In genomic region chr4:65310586-65310985, GRCh38 we compare ENCODE assay signal across 36 cellular contexts.
"Had no signal": no experiment of that assay in that cellular context is flagged by ENCODE, and none has a peak within 500 bp of the region (broad histone marks: within the 10 kb centered on the region; RNA-seq: fewer than 3 reads in every experiment).

No MANE protein-coding gene starts in this region.

- H3K9me3 ChIP-seq: ascending aorta, body of pancreas, breast epithelium had no signal

- H3K27ac ChIP-seq: ascending aorta, body of pancreas, brain microvascular endothelial cell, breast epithelium, VCaP had no signal

- H3K4me3 ChIP-seq: ascending aorta, body of pancreas, breast epithelium had no signal

- H3K4me3 Mint-ChIP-seq: activated B cell treated with CpG ODN at 0.5 μM for 24 hours; activated CD4-positive, alpha-beta memory T cell treated with anti-CD3 and anti-CD28 coated beads for 36 hours; activated CD4-positive, alpha-beta T cell treated with anti-CD3 and anti-CD28 coated beads, Interleukin-2, amount 10 ng/mL, durations not matched to agents 24 days and 14 days; activated CD8-positive, alpha-beta T cell treated with anti-CD3 and anti-CD28 coated beads for 36 hours; activated naive CD4-positive, alpha-beta T cell treated with anti-CD3 and anti-CD28 coated beads, Interleukin-2, amount 10 ng/mL, durations not matched to agents 7 days and 5 days; activated naive CD4-positive, alpha-beta T cell treated with anti-CD3 and anti-CD28 coated beads, Interleukin-2, amount 50 U/mL, for 24 hours; activated naive CD8-positive, alpha-beta T cell; activated naive CD8-positive, alpha-beta T cell treated with anti-CD3 and anti-CD28 coated beads, Interleukin-2, amount 10 ng/mL, durations not matched to agents 7 days and 5 days; activated naive CD8-positive, alpha-beta T cell treated with anti-CD3 and anti-CD28 coated beads, Interleukin-2, amount 50 U/mL, for 24 hours; activated T-cell treated with anti-CD3 and anti-CD28 coated beads, Interleukin-2, amount 50 U/mL, for 4 hours; activated T-cell treated with anti-CD3 and anti-CD28 coated beads, Interleukin-2, amount 50 U/mL, for 72 hours; activated T-helper 1 cell treated with anti-CD3 and anti-CD28 coated beads, Interleukin-12 subunit alpha, Interleukin-12 subunit beta, Interleukin-2, Interleukin-4 antibody, amounts not matched to agents 30 ng/mL and 10 ng/mL and 1 ng/mL, durations not matched to agents 14 hours and 24 hours and 36 hours; activated T-helper 17 cell treated with anti-CD3 and anti-CD28 coated beads, Interleukin-2, amount 50 U/mL, for 72 hours; T-helper 1 cell treated with Interleukin-12 subunit alpha and Interleukin-12 subunit beta and Interleukin-4 antibody, amounts not matched to agents 30 μg/mL and 1 μg/mL, for 36 hours; T-helper 2 cell treated with Interferon-gamma antibody and Interleukin-4, amounts not matched to agents 5 μg/mL and 100 μg/mL, for 36 hours had no signal

- H3K27ac Mint-ChIP-seq: activated B cell treated with CpG ODN at 0.5 μM for 24 hours; activated CD4-positive, alpha-beta memory T cell treated with anti-CD3 and anti-CD28 coated beads for 36 hours; activated CD4-positive, alpha-beta T cell treated with anti-CD3 and anti-CD28 coated beads, Interleukin-2, amount 10 ng/mL, durations not matched to agents 24 days and 14 days; activated CD8-positive, alpha-beta T cell treated with anti-CD3 and anti-CD28 coated beads for 36 hours; activated naive CD4-positive, alpha-beta T cell treated with anti-CD3 and anti-CD28 coated beads, Interleukin-2, amount 10 ng/mL, durations not matched to agents 7 days and 5 days; activated naive CD4-positive, alpha-beta T cell treated with anti-CD3 and anti-CD28 coated beads, Interleukin-2, amount 50 U/mL, for 24 hours; activated naive CD8-positive, alpha-beta T cell; activated naive CD8-positive, alpha-beta T cell treated with anti-CD3 and anti-CD28 coated beads, Interleukin-2, amount 10 ng/mL, durations not matched to agents 7 days and 5 days; activated naive CD8-positive, alpha-beta T cell treated with anti-CD3 and anti-CD28 coated beads, Interleukin-2, amount 50 U/mL, for 24 hours; activated T-cell treated with anti-CD3 and anti-CD28 coated beads, Interleukin-2, amount 50 U/mL, for 72 hours; activated T-helper 1 cell treated with anti-CD3 and anti-CD28 coated beads, Interleukin-12 subunit alpha, Interleukin-12 subunit beta, Interleukin-2, Interleukin-4 antibody, amounts not matched to agents 30 ng/mL and 10 ng/mL and 1 ng/mL, durations not matched to agents 14 hours and 24 hours and 36 hours; activated T-helper 17 cell treated with anti-CD3 and anti-CD28 coated beads, Interleukin-2, amount 50 U/mL, for 72 hours; T-helper 1 cell treated with Interleukin-12 subunit alpha and Interleukin-12 subunit beta and Interleukin-4 antibody, amounts not matched to agents 30 μg/mL and 1 μg/mL, for 36 hours; T-helper 2 cell treated with Interferon-gamma antibody and Interleukin-4, amounts not matched to agents 5 μg/mL and 100 μg/mL, for 36 hours had no signal

- H3K36me3 ChIP-seq: ascending aorta, brain microvascular endothelial cell, breast epithelium had no signal

- H3K36me3 Mint-ChIP-seq: activated CD4-positive, alpha-beta memory T cell treated with anti-CD3 and anti-CD28 coated beads for 36 hours; activated naive CD4-positive, alpha-beta T cell treated with anti-CD3 and anti-CD28 coated beads, Interleukin-2, amount 10 ng/mL, durations not matched to agents 7 days and 5 days; activated naive CD4-positive, alpha-beta T cell treated with anti-CD3 and anti-CD28 coated beads, Interleukin-2, amount 50 U/mL, for 24 hours; activated naive CD8-positive, alpha-beta T cell; activated naive CD8-positive, alpha-beta T cell treated with anti-CD3 and anti-CD28 coated beads, Interleukin-2, amount 10 ng/mL, durations not matched to agents 7 days and 5 days had no signal

- H3K4me1 ChIP-seq: ascending aorta, body of pancreas, breast epithelium had no signal

- H3K9me3 Mint-ChIP-seq: activated B cell treated with CpG ODN at 0.5 μM for 24 hours; activated CD4-positive, alpha-beta T cell treated with anti-CD3 and anti-CD28 coated beads, Interleukin-2, amount 10 ng/mL, durations not matched to agents 24 days and 14 days; activated naive CD8-positive, alpha-beta T cell treated with anti-CD3 and anti-CD28 coated beads, Interleukin-2, amount 10 ng/mL, durations not matched to agents 7 days and 5 days; activated T-helper 1 cell treated with anti-CD3 and anti-CD28 coated beads, Interleukin-12 subunit alpha, Interleukin-12 subunit beta, Interleukin-2, Interleukin-4 antibody, amounts not matched to agents 30 ng/mL and 10 ng/mL and 1 ng/mL, durations not matched to agents 14 hours and 24 hours and 36 hours; T-helper 1 cell treated with Interleukin-12 subunit alpha and Interleukin-12 subunit beta and Interleukin-4 antibody, amounts not matched to agents 30 μg/mL and 1 μg/mL, for 36 hours had no signal

- DNase-seq: activated B cell treated with CpG ODN at 0.5 μM for 24 hours; activated CD4-positive, alpha-beta memory T cell treated with anti-CD3 and anti-CD28 coated beads for 36 hours; activated CD4-positive, alpha-beta T cell treated with anti-CD3 and anti-CD28 coated beads for 4 hours; activated CD4-positive, alpha-beta T cell treated with anti-CD3 and anti-CD28 coated beads, Interleukin-2, amount 10 ng/mL, durations not matched to agents 24 days and 14 days; activated CD4-positive, alpha-beta T cell treated with anti-CD3 and anti-CD28 coated beads, Interleukin-2, amount 50 U/mL, for 1 hour; activated CD4-positive, alpha-beta T cell treated with anti-CD3 and anti-CD28 coated beads, Interleukin-2, amount 50 U/mL, for 4 hours; activated CD4-positive, CD25-positive, alpha-beta regulatory T cell treated with anti-CD3 and anti-CD28 coated beads, Interleukin-2, amount 50 U/mL, for 72 hours; activated CD8-positive, alpha-beta memory T cell treated with anti-CD3 and anti-CD28 coated beads, Interleukin-2, amount 50 U/mL, for 4 hours; activated CD8-positive, alpha-beta T cell treated with anti-CD3 and anti-CD28 coated beads for 36 hours; activated effector memory CD4-positive, alpha-beta T cell treated with anti-CD3 and anti-CD28 coated beads, Interleukin-2, amount 50 U/mL, for 16 hours; activated naive CD4-positive, alpha-beta T cell treated with anti-CD3 and anti-CD28 coated beads, Interleukin-2, amount 10 ng/mL, durations not matched to agents 7 days and 5 days; activated naive CD4-positive, alpha-beta T cell treated with Interleukin-2 at 50 U/mL for 16 hours; activated naive CD8-positive, alpha-beta T cell treated with anti-CD3 and anti-CD28 coated beads, Interleukin-2, amount 10 ng/mL, durations not matched to agents 7 days and 5 days; activated naive CD8-positive, alpha-beta T cell treated with anti-CD3 and anti-CD28 coated beads, Interleukin-2, amount 50 U/mL, for 24 hours; activated T-cell treated with anti-CD3 and anti-CD28 coated beads for 4 hours; activated T-cell treated with anti-CD3 and anti-CD28 coated beads, Interleukin-2, amount 50 U/mL, for 1 hour; activated T-cell treated with anti-CD3 and anti-CD28 coated beads, Interleukin-2, amount 50 U/mL, for 4 hours; activated T-cell treated with anti-CD3 and anti-CD28 coated beads, Interleukin-2, amount 50 U/mL, for 72 hours; amygdala; anterior cingulate cortex; body of pancreas; brain microvascular endothelial cell; central memory CD4-positive, alpha-beta T cell; T-helper 2 cell; T-helper 9 cell had no signal

- H3K4me1 Mint-ChIP-seq: activated B cell treated with CpG ODN at 0.5 μM for 24 hours; activated CD4-positive, alpha-beta T cell treated with anti-CD3 and anti-CD28 coated beads, Interleukin-2, amount 10 ng/mL, durations not matched to agents 24 days and 14 days; activated naive CD4-positive, alpha-beta T cell treated with anti-CD3 and anti-CD28 coated beads, Interleukin-2, amount 10 ng/mL, durations not matched to agents 7 days and 5 days; activated naive CD4-positive, alpha-beta T cell treated with anti-CD3 and anti-CD28 coated beads, Interleukin-2, amount 50 U/mL, for 24 hours; activated naive CD8-positive, alpha-beta T cell treated with anti-CD3 and anti-CD28 coated beads, Interleukin-2, amount 10 ng/mL, durations not matched to agents 7 days and 5 days; activated naive CD8-positive, alpha-beta T cell treated with anti-CD3 and anti-CD28 coated beads, Interleukin-2, amount 50 U/mL, for 24 hours; activated T-helper 17 cell treated with anti-CD3 and anti-CD28 coated beads, Interleukin-2, amount 50 U/mL, for 72 hours had no signal

- H3K27me3 ChIP-seq: ascending aorta, body of pancreas, brain microvascular endothelial cell, breast epithelium had no signal

- ATAC-seq: activated CD8-positive, alpha-beta T cell treated with anti-CD3 and anti-CD28 coated beads for 36 hours; activated naive CD8-positive, alpha-beta T cell treated with anti-CD3 and anti-CD28 coated beads, Interleukin-2, amount 50 U/mL, for 24 hours; activated T-cell treated with anti-CD3 and anti-CD28 coated beads, Interleukin-2, amount 50 U/mL, for 4 hours; activated T-cell treated with anti-CD3 and anti-CD28 coated beads, Interleukin-2, amount 50 U/mL, for 72 hours; activated T-helper 17 cell treated with anti-CD3 and anti-CD28 coated beads, Interleukin-2, amount 50 U/mL, for 72 hours; body of pancreas had no signal

- FAIRE-seq: colon, TTC549 had no signal

- H3K27me3 Mint-ChIP-seq: activated B cell treated with CpG ODN at 0.5 μM for 24 hours; activated CD4-positive, alpha-beta memory T cell treated with anti-CD3 and anti-CD28 coated beads for 36 hours; activated CD4-positive, alpha-beta T cell treated with anti-CD3 and anti-CD28 coated beads, Interleukin-2, amount 10 ng/mL, durations not matched to agents 24 days and 14 days; activated CD8-positive, alpha-beta T cell treated with anti-CD3 and anti-CD28 coated beads for 36 hours; activated naive CD4-positive, alpha-beta T cell treated with anti-CD3 and anti-CD28 coated beads, Interleukin-2, amount 10 ng/mL, durations not matched to agents 7 days and 5 days; activated naive CD4-positive, alpha-beta T cell treated with anti-CD3 and anti-CD28 coated beads, Interleukin-2, amount 50 U/mL, for 24 hours; activated naive CD8-positive, alpha-beta T cell; activated naive CD8-positive, alpha-beta T cell treated with anti-CD3 and anti-CD28 coated beads, Interleukin-2, amount 10 ng/mL, durations not matched to agents 7 days and 5 days; activated naive CD8-positive, alpha-beta T cell treated with anti-CD3 and anti-CD28 coated beads, Interleukin-2, amount 50 U/mL, for 24 hours; activated T-helper 17 cell treated with anti-CD3 and anti-CD28 coated beads, Interleukin-2, amount 50 U/mL, for 72 hours had no signal
